8 cellular contexts compared by ENCODE assay signal in genomic region chr1:205141236-205142104, GRCh38. TPM values are rescaled to one million over a fixed set of nuclear protein-coding genes. Genes with fewer than 3 reads are reported as not detected.
A peak's percentile ranks its signal among the peaks of the same experiment; 100 is the strongest.
DNase-seq lines count a peak whose midpoint lies in the region; ATAC-seq and TF ChIP-seq lines count a peak whose summit lies in the region.

No MANE protein-coding gene starts in this region.

- H3K9me3 Mint-ChIP-seq in CD4-positive, alpha-beta T cell, result no peaks in the 10 kb centered on the region
- H3K9me3 Mint-ChIP-seq in WTC11, result peaks cover 20% of the 10 kb centered on the region

- peak; percentile 56 to 71 (median 64) for DNase-seq in CD4-positive, alpha-beta T cell
- DNase-seq in H4 (ENCODE audit: low spot score) (peak; percentile 74), NCI-H2196 (lab: John Stamatoyannopoulos, UW; ENCODE audit: unreplicated experiment) (peak; percentile 86), WTC11 (ENCODE audit: low spot score) (peak; percentile 83), cardiac fibroblast (ENCODE audit: low read depth in 2 of 2) (peak; percentile 91), kidney epithelial cell (ENCODE audit: low read depth) (peak; percentile 34)
- peak; percentile 49 to 65 (median 56) for DNase-seq in stimulated activated CD4-positive, alpha-beta T cell treated with anti-CD3 and anti-CD28 coated beads, Interleukin-1b, Interleukin-23, amount 100 ng/mL, for 24 hours (ENCODE audit: low read depth in 4 of 4, low spot score in 1 of 4)

- H3K36me3 Mint-ChIP-seq in CD4-positive, alpha-beta T cell (ENCODE audit: low read depth), result peaks cover 8% of the 10 kb centered on the region
- peaks cover 19% of the 10 kb centered on the region for H3K36me3 Mint-ChIP-seq in WTC11

- no peak overlapping the region for H3K27ac ChIP-seq in CD4-positive, alpha-beta T cell (ENCODE audit: low read depth, low read length)

- H3K27ac Mint-ChIP-seq in CD4-positive, alpha-beta T cell, result peak overlapping the region; percentile 18
- no peak overlapping the region for H3K27ac Mint-ChIP-seq in WTC11

- intact Hi-C loops in CD4-positive, alpha-beta T cell (cut with DNase I, micrococcal nuclease), result loop anchor here (1.0 to 2.0 kb wide), 3 partner anchors 19 to 153 kb away; no protein-coding TSS in a partner anchor

- H3K27me3 ChIP-seq in CD4-positive, alpha-beta T cell (ENCODE audit: control insufficient read depth, insufficient read depth, low read length), result no peaks in the 10 kb centered on the region
- H3K27me3 ChIP-seq in kidney epithelial cell (ENCODE audit: control insufficient read depth, insufficient read depth, low read length), result no peaks in the 10 kb centered on the region

- no peaks in the 10 kb centered on the region for H3K36me3 ChIP-seq in kidney epithelial cell (ENCODE audit: control insufficient read depth, insufficient read depth, low read length)

- ATAC-seq in CD4-positive, alpha-beta T cell (ENCODE audit: poor library complexity), result peak; percentile 95
- ATAC-seq in WTC11 (peak; percentile 74), HG03571 (IDR thresholded peaks at IDR 0.05; ENCODE audit: unreplicated experiment) (no peak)

- no peak overlapping the region for H3K4me3 ChIP-seq in cardiac fibroblast (replicated peaks in 1 of 2; ENCODE audit: low read depth in 2 of 2, low read length in 2 of 2)
- no peak overlapping the region for H3K4me3 ChIP-seq in kidney epithelial cell (ENCODE audit: low read depth, low read length)

- no peaks in the 10 kb centered on the region for H3K27me3 Mint-ChIP-seq in CD4-positive, alpha-beta T cell
- no peaks in the 10 kb centered on the region for H3K27me3 Mint-ChIP-seq in WTC11 (ENCODE audit: low read depth)

- TF ChIP-seq CTCF in CD4-positive, alpha-beta T cell (IDR thresholded peaks at IDR 0.05), result peak; percentile 83
- TF ChIP-seq CTCF in WTC11 (IDR thresholded peaks at IDR 0.05), result peak; percentile 70
- TF ChIP-seq CTCF in cardiac fibroblast (IDR thresholded peaks at IDR 0.05; ENCODE audit: low read depth, low read length), result peak; percentile 75
- peak; percentile 74 for TF ChIP-seq CTCF in kidney epithelial cell (IDR thresholded peaks at IDR 0.05; ENCODE audit: insufficient read depth, low read length, poor library complexity, severe bottlenecking)

- no peaks in the 10 kb centered on the region for H3K9me3 ChIP-seq in CD4-positive, alpha-beta T cell (ENCODE audit: control insufficient read depth, low read length)

- CTCF ChIA-PET in CD4-positive, alpha-beta T cell (lab: Charles Lee), result interaction anchor here (0.7 to 2.0 kb wide), 11 partner anchors 8 to 115 kb away, joined by 3 to 19 read pairs (median 4); partner anchors contain the start of gene RBBP5
- CTCF ChIA-PET in WTC11 (lab: Charles Lee), result interaction anchor here (0.6 to 2.9 kb wide), 48 partner anchors 10 to 215 kb away, joined by 3 to 28 read pairs (median 4); partner anchors contain the start of genes RBBP5 and TMCC2

- no peak overlapping the region for H3K4me3 Mint-ChIP-seq in CD4-positive, alpha-beta T cell
- H3K4me3 Mint-ChIP-seq in WTC11, result no peak overlapping the region

- H3K4me1 Mint-ChIP-seq in CD4-positive, alpha-beta T cell (ENCODE audit: low read depth), result peaks cover 10% of the 10 kb centered on the region
- peaks cover 23% of the 10 kb centered on the region for H3K4me1 Mint-ChIP-seq in WTC11

- POLR2A ChIA-PET in CD4-positive, alpha-beta T cell (lab: Charles Lee), result interaction anchor here (0.5 to 1.6 kb wide), 4 partner anchors 14 to 114 kb away, joined by 3 to 5 read pairs (median 4); no protein-coding TSS in a partner anchor
- POLR2A ChIA-PET in WTC11 (lab: Charles Lee), result interaction anchor here (1.0 kb wide), 1 partner anchor 86 kb away, joined by 5 read pairs; the partner anchor contains the start of gene TMCC2

TF ChIP-seq in WTC11, 78 proteins besides CTCF, POLR2A, EP300 and RAD21:
- TF ChIP-seq ATF1 (CRISPR knock-in tag; IDR thresholded peaks at IDR 0.05) (no peak), ZNF121 (CRISPR knock-in tag; IDR thresholded peaks at IDR 0.05) (peak; percentile 94)

RNA-seq across cellular contexts. Expression of gene RBBP5, which starts 19.7 kb away (rescaled TPM):
- total RNA-seq in CD4-positive, alpha-beta T cell, result 10 to 100 TPM; 14.8 to 15.6 TPM
- total RNA-seq in H4 (2014; rRNA removed; shearing (Covaris generic)), result 18.6 and 18.7 TPM in 2 replicates
- total RNA-seq in WTC11 (2021) (18.5 to 23.8 TPM (median 20.1 TPM) in 3 replicates), kidney epithelial cell (15.4 and 17.2 TPM in 2 replicates)

RNA-seq across cellular contexts. Expression of gene TMEM81, which starts 57.2 kb away (rescaled TPM):
- 1 to 10 TPM; 2.1 to 2.2 TPM for total RNA-seq in CD4-positive, alpha-beta T cell
- 0.99 TPM in 1 of 2 replicates, not detected in the other for total RNA-seq in H4 (2014; rRNA removed; shearing (Covaris generic))
- total RNA-seq in WTC11 (2021), result 5.7 to 7.5 TPM (median 5.7 TPM) in 3 replicates
- 3.0 and 3.6 TPM in 2 replicates for total RNA-seq in kidney epithelial cell

Comparison
In these comparisons a context has a peak if more than half of its experiments do, and no peak if none do; other contexts are left out.
1. DNase-seq: peak in every context shown above with its lines; median percentile 91 in cardiac fibroblast; 86 in NCI-H2196; 83 in WTC11; 74 in H4; 64 in CD4-positive, alpha-beta T cell; 56 in stimulated activated CD4-positive, alpha-beta T cell treated with anti-CD3 and anti-CD28 coated beads, Interleukin-1b, Interleukin-23, amount 100 ng/mL, for 24 hours; 34 in kidney epithelial cell.